8 cellular contexts compared by ENCODE assay signal in the genomic region with DNA sequence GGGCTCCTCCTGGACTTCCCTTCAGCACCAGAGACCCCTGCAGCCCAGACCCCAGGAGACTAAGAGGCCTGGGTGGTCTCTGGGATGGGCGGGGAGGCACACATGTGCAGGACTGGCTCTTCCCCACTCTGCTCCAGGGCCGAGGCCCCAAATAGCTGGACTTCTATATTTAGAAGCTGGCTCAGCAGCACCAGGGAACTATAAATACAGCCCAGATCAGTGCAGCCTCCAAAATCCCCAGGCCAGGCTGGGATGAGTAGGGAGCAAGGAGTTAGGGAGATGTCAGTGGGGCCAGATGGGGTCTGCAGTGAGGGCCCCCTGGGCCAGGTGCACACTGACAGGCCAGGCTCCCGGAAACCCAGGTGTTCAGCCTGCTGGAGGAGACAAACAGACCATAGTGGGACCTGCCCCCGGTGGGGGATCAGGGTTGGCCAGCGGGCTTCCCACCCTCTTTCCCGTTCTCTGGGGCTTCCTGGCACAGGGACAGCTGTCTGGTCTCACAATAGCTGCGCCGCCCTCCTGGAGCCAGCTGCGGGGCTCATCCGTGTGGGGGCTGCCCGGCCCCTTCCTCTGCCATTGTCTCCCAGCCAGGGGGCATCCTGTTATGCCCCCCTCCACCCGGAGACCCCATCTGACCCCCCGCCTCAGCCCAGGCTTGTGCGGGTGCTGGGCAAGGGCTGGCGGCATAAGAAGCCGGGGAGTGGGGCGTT. TPM values are rescaled to one million over a fixed set of nuclear protein-coding genes. Genes with fewer than 3 reads are reported as not detected.
DNase-seq lines count a peak whose midpoint lies in the region; ATAC-seq and TF ChIP-seq lines count a peak whose summit lies in the region.

No MANE protein-coding gene starts in this region.

- 79% methylated on average over 8 of the region's 17 CpGs for WGBS in SK-N-SH (ENCODE audit: low lambda C conversion rate)
- 40 to 59% (median 43%) methylated on average over 6 to 17 of the region's 17 CpGs for WGBS in adrenal gland, 4 donors
- WGBS in testis, 2 donors, result 45 to 60% methylated on average over 14 to 17 of the region's 17 CpGs

- no peak for TF ChIP-seq RAD21 in SK-N-SH (IDR thresholded peaks at IDR 0.05; ENCODE audit: low read length)

- no peaks in the 10 kb centered on the region for H3K9me2 ChIP-seq in SK-N-SH

- no peaks in the 10 kb centered on the region for H3F3A ChIP-seq in SK-N-SH (replicated peaks; ENCODE audit: insufficient read depth)

- TF ChIP-seq POLR2A in adrenal gland (IDR thresholded peaks at IDR 0.05), result no peak
- no peak for TF ChIP-seq POLR2A in testis (IDR thresholded peaks at IDR 0.05)

- DNase-seq in SK-N-SH (no peak), adrenal gland (peak in 3 of 7 donors; percentile 23 to 58 (median 50)), left lobe of liver (ENCODE audit: low spot score) (no peak), testis (peak; percentile 45), NCI-H1105 (lab: John Stamatoyannopoulos, UW) (no peak)
- DNase-seq in stimulated activated CD8-positive, alpha-beta memory T cell treated with anti-CD3 and anti-CD28 coated beads, Interleukin-4, amount 100 ng/mL, for 48 hours, result no peak
- DNase-seq in effector CD8-positive, alpha-beta T cell (lab: John Stamatoyannopoulos, UW), result no peak

- POLR2A ChIA-PET in SK-N-SH (lab: Yijun Ruan, JAX), result interaction anchor here (0.5 kb wide), 1 partner anchor 50 kb away, joined by 3 read pairs; no protein-coding TSS in a partner anchor

- intact Hi-C loops in adrenal gland (cut with DNase I) (no loop called here), testis (cut with DNase I; ENCODE audit: low total_unique reads) (no loop called here)

- peak; percentile 64; the same call in 2 of the 3 replicates for ATAC-seq in SK-N-SH treated with all-trans-retinoic acid at 6 μM for 48 hours
- ATAC-seq in left lobe of liver, result peak; percentile 59

- no peaks in the 10 kb centered on the region for H3K9me3 ChIP-seq in SK-N-SH
- no peaks in the 10 kb centered on the region for H3K9me3 ChIP-seq in adrenal gland (replicated peaks in 1 of 3)
- no peaks in the 10 kb centered on the region for H3K9me3 ChIP-seq in testis

- no peaks in the 10 kb centered on the region for H4K20me1 ChIP-seq in SK-N-SH (ENCODE audit: insufficient read depth)

- H3K4me3 ChIP-seq in SK-N-SH (ENCODE audit: low read depth in 2 of 2, low read length in 1 of 2) (no peak overlapping the region), adrenal gland (no peak overlapping the region), testis (no peak overlapping the region)

- TF ChIP-seq CTCF in SK-N-SH (IDR thresholded peaks at IDR 0.05), result no peak
- TF ChIP-seq CTCF in adrenal gland (IDR thresholded peaks at IDR 0.05), result no peak
- no peak for TF ChIP-seq CTCF in testis (IDR thresholded peaks at IDR 0.05)

- H3K79me2 ChIP-seq in SK-N-SH (ENCODE audit: insufficient read depth), result no peaks in the 10 kb centered on the region

- H3K9ac ChIP-seq in SK-N-SH, result no peak overlapping the region

- no peaks in the 10 kb centered on the region for H3K36me3 ChIP-seq in SK-N-SH (replicated peaks in 1 of 2; ENCODE audit: control insufficient read depth in 1 of 2, insufficient read depth in 2 of 2, low read length in 1 of 2)
- no peaks in the 10 kb centered on the region for H3K36me3 ChIP-seq in adrenal gland (replicated peaks in 1 of 2)
- H3K36me3 ChIP-seq in testis (ENCODE audit: low read depth, missing control alignments), result no peaks in the 10 kb centered on the region

- TF ChIP-seq EP300 in SK-N-SH (IDR thresholded peaks at IDR 0.05; ENCODE audit: borderline replicate concordance in 1 of 2, low read depth in 1 of 2, low read length in 1 of 2), result no peak

- H3K27me3 ChIP-seq in SK-N-SH (ENCODE audit: insufficient read depth), result no peaks in the 10 kb centered on the region
- H3K27me3 ChIP-seq in adrenal gland, result no peaks in the 10 kb centered on the region
- H3K27me3 ChIP-seq in testis, result no peaks in the 10 kb centered on the region

- no peak overlapping the region for H3K27ac ChIP-seq in SK-N-SH (ENCODE audit: low read depth in 2 of 2, low read length in 1 of 2)
- peak overlapping the region in 4 of 5 donors; percentile 5 to 80 (median 58) for H3K27ac ChIP-seq in adrenal gland
- peak overlapping the region; percentile 66 to 69 for H3K27ac ChIP-seq in testis

- peaks cover 0 to 9% of the 10 kb centered on the region in 2 experiments; a peak in 2 of 4 replicates for H3K4me1 ChIP-seq in SK-N-SH (ENCODE audit: control insufficient read depth in 1 of 2, insufficient read depth in 2 of 2, low read depth in 1 of 2, low read length in 1 of 2)
- H3K4me1 ChIP-seq in adrenal gland (replicated peaks in 1 of 2), result peaks cover 2 to 31% of the 10 kb centered on the region in 2 donors
- H3K4me1 ChIP-seq in testis, result peaks cover 31% of the 10 kb centered on the region

- H3K4me2 ChIP-seq in SK-N-SH, result no peak overlapping the region

- no peak overlapping the region for H2AFZ ChIP-seq in SK-N-SH (ENCODE audit: low read depth)

- CTCF ChIA-PET in SK-N-SH (lab: Yijun Ruan, JAX), result no interaction called here

TF ChIP-seq in SK-N-SH treated with all-trans-retinoic acid at 6 μM for 48 hours, 23 proteins besides CTCF, POLR2A, EP300 and RAD21 (continues in another document):
- no peak for TF ChIP-seq TCF4 (CRISPR knock-in tag; IDR thresholded peaks at IDR 0.05; ENCODE audit: borderline replicate concordance)
- no peak for TF ChIP-seq SNAI2 (CRISPR knock-in tag; IDR thresholded peaks at IDR 0.05)
- no peak for TF ChIP-seq ZNF70 (CRISPR knock-in tag; IDR thresholded peaks at IDR 0.05)
- TF ChIP-seq, protein P1, sequence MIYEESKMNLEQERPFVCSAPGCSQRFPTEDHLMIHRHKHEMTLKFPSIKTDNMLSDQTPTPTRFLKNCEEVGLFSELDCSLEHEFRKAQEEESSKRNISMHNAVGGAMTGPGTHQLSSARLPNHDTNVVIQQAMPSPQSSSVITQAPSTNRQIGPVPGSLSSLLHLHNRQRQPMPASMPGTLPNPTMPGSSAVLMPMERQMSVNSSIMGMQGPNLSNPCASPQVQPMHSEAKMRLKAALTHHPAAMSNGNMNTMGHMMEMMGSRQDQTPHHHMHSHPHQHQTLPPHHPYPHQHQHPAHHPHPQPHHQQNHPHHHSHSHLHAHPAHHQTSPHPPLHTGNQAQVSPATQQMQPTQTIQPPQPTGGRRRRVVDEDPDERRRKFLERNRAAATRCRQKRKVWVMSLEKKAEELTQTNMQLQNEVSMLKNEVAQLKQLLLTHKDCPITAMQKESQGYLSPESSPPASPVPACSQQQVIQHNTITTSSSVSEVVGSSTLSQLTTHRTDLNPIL (CRISPR knock-in tag; IDR thresholded peaks at IDR 0.05; ENCODE audit: low read depth), result no peak

TF ChIP-seq in SK-N-SH, 30 proteins besides CTCF, POLR2A, EP300 and RAD21:
- TF ChIP-seq NFIC (IDR thresholded peaks at IDR 0.05; ENCODE audit: borderline replicate concordance), result no peak
- TF ChIP-seq TCF12 (IDR thresholded peaks at IDR 0.05), result no peak
- TF ChIP-seq, protein P2, sequence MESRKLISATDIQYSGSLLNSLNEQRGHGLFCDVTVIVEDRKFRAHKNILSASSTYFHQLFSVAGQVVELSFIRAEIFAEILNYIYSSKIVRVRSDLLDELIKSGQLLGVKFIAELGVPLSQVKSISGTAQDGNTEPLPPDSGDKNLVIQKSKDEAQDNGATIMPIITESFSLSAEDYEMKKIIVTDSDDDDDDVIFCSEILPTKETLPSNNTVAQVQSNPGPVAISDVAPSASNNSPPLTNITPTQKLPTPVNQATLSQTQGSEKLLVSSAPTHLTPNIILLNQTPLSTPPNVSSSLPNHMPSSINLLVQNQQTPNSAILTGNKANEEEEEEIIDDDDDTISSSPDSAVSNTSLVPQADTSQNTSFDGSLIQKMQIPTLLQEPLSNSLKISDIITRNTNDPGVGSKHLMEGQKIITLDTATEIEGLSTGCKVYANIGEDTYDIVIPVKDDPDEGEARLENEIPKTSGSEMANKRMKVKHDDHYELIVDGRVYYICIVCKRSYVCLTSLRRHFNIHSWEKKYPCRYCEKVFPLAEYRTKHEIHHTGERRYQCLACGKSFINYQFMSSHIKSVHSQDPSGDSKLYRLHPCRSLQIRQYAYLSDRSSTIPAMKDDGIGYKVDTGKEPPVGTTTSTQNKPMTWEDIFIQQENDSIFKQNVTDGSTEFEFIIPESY (IDR thresholded peaks at IDR 0.05; ENCODE audit: borderline replicate concordance, low read depth), result no peak
TF ChIP-seq in SK-N-SH: peak in this region for 0.

RNA-seq across cellular contexts. Expression of a gene that starts 5.5 kb away (rescaled TPM):
- polyA plus RNA-seq in SK-N-SH (2012; rRNA removed) (4.0 and 5.5 TPM in 2 replicates), adrenal gland (10 to 100 TPM; 11.7 to 25.8 (median 15.9) TPM), testis (ENCODE audit: insufficient read depth, low read depth, low replicate concordance) (21.2 TPM)
- 2.7 and 3.2 TPM in 2 replicates for polyA plus RNA-seq in SK-N-SH (2012; cell fraction: cytosol; rRNA removed)
- 11.3 TPM in 2 replicates for polyA plus RNA-seq in SK-N-SH (2012; cell fraction: nucleus; rRNA removed)
- total RNA-seq in adrenal gland (100 to 1,000 TPM in 1 of 8 donors, 10 to 100 TPM in 7; 26.8 to 103 (median 71.5) TPM), left lobe of liver (11.7 TPM), testis (10 to 100 TPM in 1 of 2 donors, 1 to 10 TPM in 1; 8.7 to 14.6 TPM)

RNA-seq across cellular contexts. Expression of a gene that starts 43.4 kb away (rescaled TPM):
- polyA plus RNA-seq in SK-N-SH (2012; rRNA removed) (78.0 and 88.8 TPM in 2 replicates), adrenal gland (100 to 1,000 TPM in 2 of 3 donors, 10 to 100 TPM in 1; 26.7 to 262 (median 126) TPM), testis (ENCODE audit: insufficient read depth, low read depth, low replicate concordance) (323 TPM)
- 29.8 and 45.2 TPM in 2 replicates for polyA plus RNA-seq in SK-N-SH (2012; cell fraction: cytosol; rRNA removed)
- polyA plus RNA-seq in SK-N-SH (2012; cell fraction: nucleus; rRNA removed), result 401 and 481 TPM in 2 replicates
- total RNA-seq in adrenal gland (10 to 100 TPM; 30.7 to 60.7 (median 40.9) TPM), left lobe of liver (18.0 TPM), testis (100 to 1,000 TPM; 218 to 295 TPM)

RNA-seq across cellular contexts. Expression of a gene that starts 57.4 kb away (rescaled TPM):
- polyA plus RNA-seq in SK-N-SH (2012; rRNA removed) (68.0 and 99.6 TPM in 2 replicates), adrenal gland (100 to 1,000 TPM in 2 of 3 donors, 10 to 100 TPM in 1; 27.5 to 209 (median 118) TPM), testis (ENCODE audit: insufficient read depth, low read depth, low replicate concordance) (116 TPM)
- polyA plus RNA-seq in SK-N-SH (2012; cell fraction: cytosol; rRNA removed), result 43.0 and 58.2 TPM in 2 replicates
- 85.8 and 112 TPM in 2 replicates for polyA plus RNA-seq in SK-N-SH (2012; cell fraction: nucleus; rRNA removed)
- total RNA-seq in adrenal gland (100 to 1,000 TPM in 7 of 8 donors, 10 to 100 TPM in 1; 97.5 to 184 (median 137) TPM), left lobe of liver (32.4 TPM), testis (100 to 1,000 TPM; 204 to 259 TPM)

Comparison
In these comparisons a context has a peak if more than half of its experiments do, and no peak if none do; other contexts are left out.
1. H3K27ac ChIP-seq: peak in adrenal gland (4 of 5) and testis (2 of 2); none in SK-N-SH (0 of 2).